In the genomic region with DNA sequence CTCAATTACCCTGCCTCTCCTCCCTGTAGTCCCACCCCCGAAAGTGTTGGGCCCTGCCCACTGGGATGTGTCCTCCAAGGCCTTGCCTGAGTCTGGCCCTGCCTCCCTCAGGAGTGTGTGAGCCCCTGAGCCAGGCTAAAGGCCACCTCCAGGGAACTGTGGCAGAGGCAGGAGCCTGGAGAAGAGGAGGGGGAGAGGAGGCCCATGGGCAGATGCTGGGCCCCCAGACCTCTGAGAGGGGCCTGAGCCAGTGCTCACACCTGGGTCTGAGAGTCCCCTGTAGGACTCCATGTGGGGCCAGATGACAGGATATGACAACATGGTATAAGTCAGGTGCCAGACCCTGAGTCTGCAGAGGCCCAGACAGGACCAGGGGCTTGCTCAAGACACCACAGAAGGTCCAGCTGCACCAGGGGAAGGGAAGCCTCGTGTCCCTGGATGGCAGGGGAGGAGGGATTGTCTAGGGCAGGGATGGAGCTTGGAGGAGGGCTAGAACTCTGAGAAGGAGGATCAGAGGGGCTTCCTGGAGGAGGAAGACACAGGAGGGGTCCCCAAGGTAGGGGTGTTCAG, we compare ENCODE assay signal across 1 cellular context.
TF ChIP-seq lines count a peak whose summit lies in the region.

No MANE protein-coding gene starts in this region.

TF ChIP-seq in HepG2, 621 proteins besides CTCF, POLR2A, EP300 and RAD21 (continued from another document):
- TF ChIP-seq, protein P1, sequence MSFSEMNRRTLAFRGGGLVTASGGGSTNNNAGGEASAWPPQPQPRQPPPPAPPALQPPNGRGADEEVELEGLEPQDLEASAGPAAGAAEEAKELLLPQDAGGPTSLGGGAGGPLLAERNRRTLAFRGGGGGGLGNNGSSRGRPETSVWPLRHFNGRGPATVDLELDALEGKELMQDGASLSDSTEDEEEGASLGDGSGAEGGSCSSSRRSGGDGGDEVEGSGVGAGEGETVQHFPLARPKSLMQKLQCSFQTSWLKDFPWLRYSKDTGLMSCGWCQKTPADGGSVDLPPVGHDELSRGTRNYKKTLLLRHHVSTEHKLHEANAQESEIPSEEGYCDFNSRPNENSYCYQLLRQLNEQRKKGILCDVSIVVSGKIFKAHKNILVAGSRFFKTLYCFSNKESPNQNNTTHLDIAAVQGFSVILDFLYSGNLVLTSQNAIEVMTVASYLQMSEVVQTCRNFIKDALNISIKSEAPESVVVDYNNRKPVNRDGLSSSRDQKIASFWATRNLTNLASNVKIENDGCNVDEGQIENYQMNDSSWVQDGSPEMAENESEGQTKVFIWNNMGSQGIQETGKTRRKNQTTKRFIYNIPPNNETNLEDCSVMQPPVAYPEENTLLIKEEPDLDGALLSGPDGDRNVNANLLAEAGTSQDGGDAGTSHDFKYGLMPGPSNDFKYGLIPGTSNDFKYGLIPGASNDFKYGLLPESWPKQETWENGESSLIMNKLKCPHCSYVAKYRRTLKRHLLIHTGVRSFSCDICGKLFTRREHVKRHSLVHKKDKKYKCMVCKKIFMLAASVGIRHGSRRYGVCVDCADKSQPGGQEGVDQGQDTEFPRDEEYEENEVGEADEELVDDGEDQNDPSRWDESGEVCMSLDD (CRISPR knock-in tag; IDR thresholded peaks at IDR 0.05; ENCODE audit: borderline replicate concordance) = no peak
- TF ChIP-seq, protein P2, sequence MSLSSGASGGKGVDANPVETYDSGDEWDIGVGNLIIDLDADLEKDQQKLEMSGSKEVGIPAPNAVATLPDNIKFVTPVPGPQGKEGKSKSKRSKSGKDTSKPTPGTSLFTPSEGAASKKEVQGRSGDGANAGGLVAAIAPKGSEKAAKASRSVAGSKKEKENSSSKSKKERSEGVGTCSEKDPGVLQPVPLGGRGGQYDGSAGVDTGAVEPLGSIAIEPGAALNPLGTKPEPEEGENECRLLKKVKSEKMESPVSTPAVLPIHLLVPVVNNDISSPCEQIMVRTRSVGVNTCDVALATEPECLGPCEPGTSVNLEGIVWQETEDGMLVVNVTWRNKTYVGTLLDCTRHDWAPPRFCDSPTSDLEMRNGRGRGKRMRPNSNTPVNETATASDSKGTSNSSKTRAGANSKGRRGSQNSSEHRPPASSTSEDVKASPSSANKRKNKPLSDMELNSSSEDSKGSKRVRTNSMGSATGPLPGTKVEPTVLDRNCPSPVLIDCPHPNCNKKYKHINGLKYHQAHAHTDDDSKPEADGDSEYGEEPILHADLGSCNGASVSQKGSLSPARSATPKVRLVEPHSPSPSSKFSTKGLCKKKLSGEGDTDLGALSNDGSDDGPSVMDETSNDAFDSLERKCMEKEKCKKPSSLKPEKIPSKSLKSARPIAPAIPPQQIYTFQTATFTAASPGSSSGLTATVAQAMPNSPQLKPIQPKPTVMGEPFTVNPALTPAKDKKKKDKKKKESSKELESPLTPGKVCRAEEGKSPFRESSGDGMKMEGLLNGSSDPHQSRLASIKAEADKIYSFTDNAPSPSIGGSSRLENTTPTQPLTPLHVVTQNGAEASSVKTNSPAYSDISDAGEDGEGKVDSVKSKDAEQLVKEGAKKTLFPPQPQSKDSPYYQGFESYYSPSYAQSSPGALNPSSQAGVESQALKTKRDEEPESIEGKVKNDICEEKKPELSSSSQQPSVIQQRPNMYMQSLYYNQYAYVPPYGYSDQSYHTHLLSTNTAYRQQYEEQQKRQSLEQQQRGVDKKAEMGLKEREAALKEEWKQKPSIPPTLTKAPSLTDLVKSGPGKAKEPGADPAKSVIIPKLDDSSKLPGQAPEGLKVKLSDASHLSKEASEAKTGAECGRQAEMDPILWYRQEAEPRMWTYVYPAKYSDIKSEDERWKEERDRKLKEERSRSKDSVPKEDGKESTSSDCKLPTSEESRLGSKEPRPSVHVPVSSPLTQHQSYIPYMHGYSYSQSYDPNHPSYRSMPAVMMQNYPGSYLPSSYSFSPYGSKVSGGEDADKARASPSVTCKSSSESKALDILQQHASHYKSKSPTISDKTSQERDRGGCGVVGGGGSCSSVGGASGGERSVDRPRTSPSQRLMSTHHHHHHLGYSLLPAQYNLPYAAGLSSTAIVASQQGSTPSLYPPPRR (CRISPR knock-in tag; IDR thresholded peaks at IDR 0.05; ENCODE audit: borderline replicate concordance) = no peak
